17 cellular contexts compared by ENCODE assay signal in the genomic region with DNA sequence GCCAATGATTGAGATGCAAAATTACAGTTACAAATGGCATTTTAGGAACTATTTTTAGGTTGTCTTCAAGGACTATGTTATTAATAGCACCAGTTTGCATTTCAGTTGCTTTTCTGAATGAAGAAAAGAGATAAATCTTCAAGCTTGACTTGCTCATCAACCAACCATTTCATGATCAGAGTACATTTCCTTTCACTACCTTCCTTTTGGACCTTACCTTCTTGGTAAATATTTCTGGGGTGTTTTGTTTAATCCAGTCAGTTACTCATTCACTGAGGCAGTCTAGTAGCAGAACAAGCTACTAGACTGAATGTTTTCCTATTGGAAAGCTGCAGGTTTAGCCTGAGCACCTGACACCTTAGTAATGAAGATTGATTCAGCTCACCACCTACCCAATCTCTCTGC. TPM values are rescaled to one million over a fixed set of nuclear protein-coding genes. Genes with fewer than 3 reads are reported as not detected.
A peak's percentile ranks its signal among the peaks of the same experiment; 100 is the strongest.
DNase-seq lines count a peak whose midpoint lies in the region; ATAC-seq, FAIRE-seq and TF ChIP-seq lines count a peak whose summit lies in the region.
"Had no signal": no experiment of that assay in that cellular context is flagged by ENCODE, and none has a peak within 500 bp of the region (broad histone marks: within the 10 kb centered on the region; RNA-seq: fewer than 3 reads in every experiment).

No MANE protein-coding gene starts in this region.

- FAIRE-seq in kidney (lab: Jason Lieb, UNC), result peak; percentile 54

- H3K4me3 ChIP-seq in kidney (ENCODE audit: low read length in 2 of 2) (peak overlapping the region in 1 of 2 donors; percentile 29), brain microvascular endothelial cell (ENCODE audit: low read depth, low read length) (no peak overlapping the region)
- H3K4me3 ChIP-seq: gastrocnemius medialis, SJCRH30, skin epidermis had no signal

- peaks cover 2% of the 10 kb centered on the region for H3K27me3 ChIP-seq in brain microvascular endothelial cell (replicated peaks)
- H3K27me3 ChIP-seq: gastrocnemius medialis, SJCRH30 had no signal

- TF ChIP-seq CTCF in kidney (IDR thresholded peaks at IDR 0.05; ENCODE audit: borderline replicate concordance, extremely low read depth, insufficient read depth), result no peak
- no peak for TF ChIP-seq CTCF in brain microvascular endothelial cell (IDR thresholded peaks at IDR 0.05; ENCODE audit: low read depth, low read length, missing control alignments)

- peak overlapping the region in 1 of 2 donors; percentile 45 for H3K27ac ChIP-seq in kidney (ENCODE audit: low read depth in 2 of 2, low read length in 2 of 2)
- no peak overlapping the region for H3K27ac ChIP-seq in brain microvascular endothelial cell
- H3K27ac ChIP-seq: gastrocnemius medialis, SJCRH30, skin epidermis had no signal

- intact Hi-C loops in kidney (cut with DNase I), result no loop called here

- DNase-seq in Caki2 (ENCODE audit: low read depth) (peak; percentile 64), kidney (no peak), brain microvascular endothelial cell (no peak), COR-L47 (lab: John Stamatoyannopoulos, UW) (no peak), islet precursor cell (no peak), D341Med (ENCODE audit: low spot score) (no peak)
- DNase-seq: activated CD4-positive, alpha-beta T cell treated with anti-CD3 and anti-CD28 coated beads, Interleukin-2, amount 50 U/mL, for 1 hour; activated T-cell treated with anti-CD3 and anti-CD28 coated beads, Interleukin-2, amount 50 U/mL, for 24 hours; Calu3; gastrocnemius medialis; occipital lobe; SJCRH30; stimulated activated naive CD8-positive, alpha-beta T cell treated with anti-CD3 and anti-CD28 coated beads, Interleukin-15, Interleukin-2, amounts not matched to agents 100 U/mL and 50 U/mL, for 24 hours; T1000 had no signal

- in situ Hi-C loops in Caki2 (cut with HindIII; ENCODE audit: low pct_unique_long_range_greater_than_20kb, low sequenced_read_pairs), result no loop called here
- in situ Hi-C loops in brain microvascular endothelial cell (cut with HindIII; ENCODE audit: low pct_ligation_motif_present, low sequenced_read_pairs), result no loop called here

- peaks cover 4 to 6% of the 10 kb centered on the region in 2 donors for H3K4me1 ChIP-seq in kidney (ENCODE audit: control insufficient read depth in 1 of 2, insufficient read depth in 1 of 2, low read depth in 1 of 2, low read length in 2 of 2)
- H3K4me1 ChIP-seq: gastrocnemius medialis, SJCRH30 had no signal

- H3K9me3 ChIP-seq in kidney (ENCODE audit: control insufficient read depth in 1 of 2, low read length in 2 of 2), result no peaks in the 10 kb centered on the region
- H3K9me3 ChIP-seq: gastrocnemius medialis, SJCRH30 had no signal

- ATAC-seq in GM21447 (IDR thresholded peaks at IDR 0.05; ENCODE audit: unreplicated experiment), result peak; percentile 64
- ATAC-seq in HG03354 (IDR thresholded peaks at IDR 0.05; ENCODE audit: poor library complexity, severe bottlenecking, unreplicated experiment), result peak; percentile 83
- ATAC-seq: gastrocnemius medialis; stimulated activated naive CD8-positive, alpha-beta T cell treated with anti-CD3 and anti-CD28 coated beads, Interleukin-15, Interleukin-2, amounts not matched to agents 100 U/mL and 50 U/mL, for 24 hours had no signal

- no peak overlapping the region for H3K9ac ChIP-seq in kidney (ENCODE audit: low read length in 2 of 2)

- H3K36me3 ChIP-seq in kidney (ENCODE audit: control insufficient read depth in 1 of 2, insufficient read depth in 2 of 2, low read length in 2 of 2) (no peaks in the 10 kb centered on the region), brain microvascular endothelial cell (replicated peaks) (no peaks in the 10 kb centered on the region)
- H3K36me3 ChIP-seq: gastrocnemius medialis, SJCRH30 had no signal

RNA-seq across cellular contexts. Expression of a gene that starts 8.2 kb away (rescaled TPM):
- total RNA-seq in Caki2 (2014; rRNA removed; shearing (Covaris generic); ENCODE audit: low replicate concordance), result 0.06 and 0.57 TPM in 2 replicates
- total RNA-seq in kidney, result 26.5 TPM
- polyA plus RNA-seq in kidney (ENCODE audit: insufficient read depth, low read depth, low replicate concordance), result 31.2 TPM
- total RNA-seq: SJCRH30 had no signal

Comparison
In these comparisons a context has a peak if more than half of its experiments do, and no peak if none do; other contexts are left out.
1. RNA of a gene that starts 8.2 kb away (total RNA-seq): 26.5 TPM in kidney (single experiment); 0.06 to 0.57 TPM in Caki2; every median in the first group is over 10 times any median in the second.